Comparison of ENCODE assay signal across 13 cellular contexts in the genomic region with DNA sequence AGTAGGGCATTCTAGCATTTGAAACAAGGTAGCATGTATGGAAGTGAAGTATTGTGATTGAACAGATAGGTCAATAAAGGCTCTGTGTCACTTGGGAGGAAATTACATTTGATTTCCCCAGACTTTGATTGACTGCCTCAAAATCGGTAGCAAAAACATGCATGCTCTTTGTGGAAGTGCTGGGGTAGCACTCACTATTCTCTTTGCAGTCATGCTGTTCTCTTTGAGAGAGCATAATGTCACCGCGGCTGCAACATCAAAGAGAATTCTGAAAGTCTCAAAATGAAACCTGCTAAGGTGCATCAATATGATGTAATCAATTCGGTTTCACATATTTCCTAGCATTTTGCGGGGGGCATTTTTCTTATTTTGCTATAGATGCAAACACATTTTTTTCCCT.
DNase-seq lines count a peak whose midpoint lies in the region; ATAC-seq and TF ChIP-seq lines count a peak whose summit lies in the region.
"Had no signal": no experiment of that assay in that cellular context is flagged by ENCODE, and none has a peak within 500 bp of the region (broad histone marks: within the 10 kb centered on the region; RNA-seq: fewer than 3 reads in every experiment).

No MANE protein-coding gene starts in this region.

- H3K36me3 ChIP-seq in OCI-LY3 (replicated peaks; ENCODE audit: low read depth, low read length) (no peaks in the 10 kb centered on the region), neural cell (ENCODE audit: insufficient read depth, low read length) (no peaks in the 10 kb centered on the region), stomach (no peaks in the 10 kb centered on the region)
- H3K36me3 ChIP-seq: uterus had no signal

- TF ChIP-seq CTCF in OCI-LY3 (IDR thresholded peaks at IDR 0.05; ENCODE audit: low read depth, low read length) (no peak), neural cell (IDR thresholded peaks at IDR 0.05; ENCODE audit: poor library complexity, severe bottlenecking) (no peak), stomach (IDR thresholded peaks at IDR 0.05) (no peak)

- TF ChIP-seq RAD21 in neural cell (conservative IDR thresholded peaks at IDR 0.05): no peak

- H3K79me2 ChIP-seq in OCI-LY3 (ENCODE audit: low read length): no peaks in the 10 kb centered on the region
- no peaks in the 10 kb centered on the region for H3K79me2 ChIP-seq in neural cell (replicated peaks; ENCODE audit: insufficient read depth, low read length)

- H2AFZ ChIP-seq in OCI-LY3 (ENCODE audit: low read depth, low read length) (no peak overlapping the region), neural cell (ENCODE audit: low read depth, low read length) (no peak overlapping the region)

- no peaks in the 10 kb centered on the region for H3K9me2 ChIP-seq in neural cell (ENCODE audit: insufficient read depth, low read length)
- H3K9me2 ChIP-seq: SK-N-SH had no signal

- H3K9ac ChIP-seq in OCI-LY3 (ENCODE audit: low read length): no peak overlapping the region
- no peak overlapping the region for H3K9ac ChIP-seq in neural cell (ENCODE audit: low read length)
- H3K9ac ChIP-seq: SK-N-SH had no signal

- H3K4me3 ChIP-seq in OCI-LY3 (ENCODE audit: low read length) (no peak overlapping the region), neural cell (ENCODE audit: low read length) (no peak overlapping the region), stomach (no peak overlapping the region)
- H3K4me3 ChIP-seq: uterus had no signal

- DNase-seq in NCI-H510A treated with DMSO at 0.1 percent for 48 hours (lab: John Stamatoyannopoulos, UW): peak; percentile 30
- no peak for DNase-seq in NCI-H510A (lab: John Stamatoyannopoulos, UW)
- no peak for DNase-seq in AG20443 (ENCODE audit: low spot score)
- no peak for DNase-seq in cerebellar nuclear complex (lab: John Stamatoyannopoulos, UW)
- DNase-seq in stomach: no peak
- DNase-seq: HFFc6, NCI-H1436 treated with DMSO at 0.1 percent for 48 hours, SK-N-SH, uterus had no signal

- TF ChIP-seq EP300 in neural cell (conservative IDR thresholded peaks at IDR 0.05; ENCODE audit: poor library complexity, severe bottlenecking) (peak; percentile 62), stomach (IDR thresholded peaks at IDR 0.05) (no peak)

- intact Hi-C loops in stomach (cut with DNase I; ENCODE audit: low total_unique reads): no loop called here

- no peak for TF ChIP-seq POLR2A in stomach (IDR thresholded peaks at IDR 0.05)

- no peaks in the 10 kb centered on the region for H3K9me3 ChIP-seq in OCI-LY3 (ENCODE audit: insufficient read depth, low read length)
- H3K9me3 ChIP-seq in neural cell (ENCODE audit: low read length): no peaks in the 10 kb centered on the region
- no peaks in the 10 kb centered on the region for H3K9me3 ChIP-seq in stomach
- H3K9me3 ChIP-seq: SK-N-SH, uterus had no signal

- peak; percentile 80 for ATAC-seq in GM18868 (IDR thresholded peaks at IDR 0.05; ENCODE audit: unreplicated experiment)
- ATAC-seq: WTC11 had no signal

- peaks cover 23% of the 10 kb centered on the region for H3K4me1 ChIP-seq in OCI-LY3 (ENCODE audit: low read length)
- peaks cover 0 to 16% (median 5%) of the 10 kb centered on the region in 4 donors for H3K4me1 ChIP-seq in stomach
- H3K4me1 ChIP-seq: uterus had no signal

- H3K27me3 ChIP-seq in OCI-LY3 (ENCODE audit: low read depth, low read length) (peaks cover 6% of the 10 kb centered on the region; the same call in 1 of the 2 replicates), neural cell (ENCODE audit: insufficient read depth, low read depth, low read length) (no peaks in the 10 kb centered on the region), stomach (peaks cover 0 to 11% (median 0%) of the 10 kb centered on the region in 3 donors)
- H3K27me3 ChIP-seq: uterus had no signal

- WGBS in stomach, 5 donors: 39 to 53% (median 47%) methylated on average over 5 of the region's 5 CpGs

- H4K20me1 ChIP-seq in OCI-LY3 (ENCODE audit: insufficient read depth, low read length): no peaks in the 10 kb centered on the region
- no peaks in the 10 kb centered on the region for H4K20me1 ChIP-seq in neural cell (ENCODE audit: insufficient read depth)

- H3F3A ChIP-seq in neural cell (ENCODE audit: insufficient read depth, low read length, poor library complexity, severe bottlenecking): no peaks in the 10 kb centered on the region

- H3K4me2 ChIP-seq in OCI-LY3 (ENCODE audit: low read length) (peak overlapping the region; percentile 45), neural cell (ENCODE audit: low read length) (no peak overlapping the region)
- H3K4me2 ChIP-seq: SK-N-SH had no signal

- H3K27ac ChIP-seq in OCI-LY3 (ENCODE audit: low read length): no peak overlapping the region
- H3K27ac ChIP-seq in neural cell (ENCODE audit: low read length): no peak overlapping the region
- H3K27ac ChIP-seq in stomach: no peak overlapping the region
- H3K27ac ChIP-seq: uterus had no signal

TF ChIP-seq in neural cell, 6 proteins besides CTCF, POLR2A, EP300 and RAD21:
- TF ChIP-seq POLR2AphosphoS5 (IDR thresholded peaks at IDR 0.05): peak; percentile 27
- TF ChIP-seq, protein P1, sequence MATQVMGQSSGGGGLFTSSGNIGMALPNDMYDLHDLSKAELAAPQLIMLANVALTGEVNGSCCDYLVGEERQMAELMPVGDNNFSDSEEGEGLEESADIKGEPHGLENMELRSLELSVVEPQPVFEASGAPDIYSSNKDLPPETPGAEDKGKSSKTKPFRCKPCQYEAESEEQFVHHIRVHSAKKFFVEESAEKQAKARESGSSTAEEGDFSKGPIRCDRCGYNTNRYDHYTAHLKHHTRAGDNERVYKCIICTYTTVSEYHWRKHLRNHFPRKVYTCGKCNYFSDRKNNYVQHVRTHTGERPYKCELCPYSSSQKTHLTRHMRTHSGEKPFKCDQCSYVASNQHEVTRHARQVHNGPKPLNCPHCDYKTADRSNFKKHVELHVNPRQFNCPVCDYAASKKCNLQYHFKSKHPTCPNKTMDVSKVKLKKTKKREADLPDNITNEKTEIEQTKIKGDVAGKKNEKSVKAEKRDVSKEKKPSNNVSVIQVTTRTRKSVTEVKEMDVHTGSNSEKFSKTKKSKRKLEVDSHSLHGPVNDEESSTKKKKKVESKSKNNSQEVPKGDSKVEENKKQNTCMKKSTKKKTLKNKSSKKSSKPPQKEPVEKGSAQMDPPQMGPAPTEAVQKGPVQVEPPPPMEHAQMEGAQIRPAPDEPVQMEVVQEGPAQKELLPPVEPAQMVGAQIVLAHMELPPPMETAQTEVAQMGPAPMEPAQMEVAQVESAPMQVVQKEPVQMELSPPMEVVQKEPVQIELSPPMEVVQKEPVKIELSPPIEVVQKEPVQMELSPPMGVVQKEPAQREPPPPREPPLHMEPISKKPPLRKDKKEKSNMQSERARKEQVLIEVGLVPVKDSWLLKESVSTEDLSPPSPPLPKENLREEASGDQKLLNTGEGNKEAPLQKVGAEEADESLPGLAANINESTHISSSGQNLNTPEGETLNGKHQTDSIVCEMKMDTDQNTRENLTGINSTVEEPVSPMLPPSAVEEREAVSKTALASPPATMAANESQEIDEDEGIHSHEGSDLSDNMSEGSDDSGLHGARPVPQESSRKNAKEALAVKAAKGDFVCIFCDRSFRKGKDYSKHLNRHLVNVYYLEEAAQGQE (IDR thresholded peaks at IDR 0.05; ENCODE audit: borderline replicate concordance): no peak
